In genomic region chr11:93783362-93783761, GRCh38 we compare ENCODE assay signal across 8 cellular contexts. TPM values are rescaled to one million over a fixed set of nuclear protein-coding genes. Genes with fewer than 3 reads are reported as not detected.
DNase-seq lines count a peak whose midpoint lies in the region; ATAC-seq, FAIRE-seq and TF ChIP-seq lines count a peak whose summit lies in the region.

No MANE protein-coding gene starts in this region.

- DNase-seq in cardiac muscle cell (ENCODE audit: low read depth in 1 of 2, low spot score in 1 of 2) (no peak), Right ventricle myocardium inferior (ENCODE audit: missing footprints) (no peak), uterus (no peak), frontal cortex (ENCODE audit: low spot score in 2 of 2) (no peak), mucosa of descending colon (no peak), islet precursor cell (no peak)

- H3K27me3 Mint-ChIP-seq in brain, result peaks cover 16% of the 10 kb centered on the region

- no peak for FAIRE-seq in frontal cortex (lab: Jason Lieb, UNC)

- H3K27ac Mint-ChIP-seq in brain, result peak overlapping the region in 4 of 5 experiments; percentile 95 to 100 (median 98)

- H3K27ac ChIP-seq in cardiac muscle cell (no peak overlapping the region), mesodermal cell (ENCODE audit: low read depth, low read length, severe bottlenecking) (no peak overlapping the region), uterus (peak overlapping the region; percentile 80 to 94)

- TF ChIP-seq POLR2A in uterus (IDR thresholded peaks at IDR 0.05), result no peak

- H3K36me3 ChIP-seq in cardiac muscle cell (peaks cover 6% of the 10 kb centered on the region), mesodermal cell (ENCODE audit: control insufficient read depth, insufficient read depth, low read length) (peaks cover 18% of the 10 kb centered on the region), uterus (no peaks in the 10 kb centered on the region), mucosa of descending colon (ENCODE audit: low read depth) (no peaks in the 10 kb centered on the region)

- ATAC-seq in Right ventricle myocardium inferior (no peak), mucosa of descending colon (no peak)

- H3K4me1 Mint-ChIP-seq in brain, result peaks cover 55% of the 10 kb centered on the region

- TF ChIP-seq CTCF in cardiac muscle cell (IDR thresholded peaks at IDR 0.05; ENCODE audit: low read depth, low read length) (no peak), brain (conservative IDR thresholded peaks at IDR 0.05) (no peak), uterus (IDR thresholded peaks at IDR 0.05) (no peak), mucosa of descending colon (IDR thresholded peaks at IDR 0.05) (no peak)

- peaks cover 45% of the 10 kb centered on the region for H3K36me3 Mint-ChIP-seq in brain

- H3K4me3 Mint-ChIP-seq in brain, result peak overlapping the region; percentile 92 to 100 (median 99)

- 79 to 88% methylated on average over 2 to 3 of the region's 7 CpGs for WGBS in mesodermal cell (ENCODE audit: insufficient coverage in 2 of 2), 2 experiments

- H3K9me3 ChIP-seq in cardiac muscle cell (ENCODE audit: low read depth), result no peaks in the 10 kb centered on the region
- H3K9me3 ChIP-seq in mesodermal cell (ENCODE audit: control insufficient read depth, low read length), result no peaks in the 10 kb centered on the region
- no peaks in the 10 kb centered on the region for H3K9me3 ChIP-seq in uterus
- no peaks in the 10 kb centered on the region for H3K9me3 ChIP-seq in mucosa of descending colon

- H3K9me3 Mint-ChIP-seq in brain, result peaks cover 0 to 8% (median 3%) of the 10 kb centered on the region in 5 experiments

- H3K27me3 ChIP-seq in cardiac muscle cell (no peaks in the 10 kb centered on the region), uterus (no peaks in the 10 kb centered on the region)

- H3K4me1 ChIP-seq in cardiac muscle cell (ENCODE audit: low read depth) (peaks cover 14% of the 10 kb centered on the region), mesodermal cell (ENCODE audit: control insufficient read depth, insufficient read depth, low read length, poor library complexity, severe bottlenecking) (peaks cover 3% of the 10 kb centered on the region), uterus (peaks cover 8 to 10% of the 10 kb centered on the region in 2 donors), mucosa of descending colon (ENCODE audit: low read depth) (peaks cover 20% of the 10 kb centered on the region)

- H3K4me3 ChIP-seq in cardiac muscle cell, result peak overlapping the region; percentile 99
- H3K4me3 ChIP-seq in mesodermal cell (ENCODE audit: extremely low read depth, insufficient read depth, low read length, poor library complexity, severe bottlenecking), result peak overlapping the region; percentile 98
- H3K4me3 ChIP-seq in uterus, result peak overlapping the region; percentile 87 to 93
- no peak overlapping the region for H3K4me3 ChIP-seq in mucosa of descending colon

- intact Hi-C loops in Right ventricle myocardium inferior (cut with DNase I), result no loop called here
- intact Hi-C loops in uterus (cut with DNase I; ENCODE audit: low total_unique reads), result no loop called here
- intact Hi-C loops in mucosa of descending colon (cut with DNase I, micrococcal nuclease), result no loop called here

RNA-seq across cellular contexts. Expression of gene MED17, which starts 0.7 kb away (rescaled TPM):
- 39.2 and 43.9 TPM in 2 replicates for total RNA-seq in cardiac muscle cell
- 28.7 and 37.8 TPM in 2 replicates for polyA plus RNA-seq in cardiac muscle cell
- total RNA-seq in Right ventricle myocardium inferior, result 15.9 TPM
- polyA plus RNA-seq in brain (ENCODE audit: insufficient read depth, low read depth, low replicate concordance), result 22.0 TPM
- 28.0 TPM for polyA plus RNA-seq in mesodermal cell (2013, experiment 1 of 2)
- polyA plus RNA-seq in mesodermal cell (2013, experiment 2 of 2), result 27.1 TPM
- 10 to 100 TPM; 35.1 to 64.8 (median 56.4) TPM for total RNA-seq in uterus
- 71.3 TPM for total RNA-seq in frontal cortex
- total RNA-seq in mucosa of descending colon, result 10 to 100 TPM; 22.3 to 33.8 (median 29.6) TPM

RNA-seq across cellular contexts. Expression of gene C11orf54, which starts 41.9 kb away (rescaled TPM):
- total RNA-seq in cardiac muscle cell (23.3 and 28.8 TPM in 2 replicates), Right ventricle myocardium inferior (30.2 TPM), uterus (10 to 100 TPM; 13.3 to 57.2 (median 32.1) TPM), frontal cortex (37.5 TPM), mucosa of descending colon (10 to 100 TPM; 42.8 to 96.0 (median 48.0) TPM)
- polyA plus RNA-seq in cardiac muscle cell (23.5 and 34.3 TPM in 2 replicates), brain (ENCODE audit: insufficient read depth, low read depth, low replicate concordance) (20.4 TPM)
- polyA plus RNA-seq in mesodermal cell (2013, experiment 1 of 2), result 23.9 TPM
- 27.6 TPM for polyA plus RNA-seq in mesodermal cell (2013, experiment 2 of 2)

RNA-seq across cellular contexts. Expression of gene TAF1D, which starts 42.1 kb away (rescaled TPM):
- 27.7 and 60.7 TPM in 2 replicates for total RNA-seq in cardiac muscle cell
- polyA plus RNA-seq in cardiac muscle cell, result 24.7 and 43.3 TPM in 2 replicates
- 32.4 TPM for total RNA-seq in Right ventricle myocardium inferior
- 31.3 TPM for polyA plus RNA-seq in brain (ENCODE audit: insufficient read depth, low read depth, low replicate concordance)
- 184 TPM for polyA plus RNA-seq in mesodermal cell (2013, experiment 1 of 2)
- 268 TPM for polyA plus RNA-seq in mesodermal cell (2013, experiment 2 of 2)
- 100 to 1,000 TPM in 3 of 4 donors, 10 to 100 TPM in 1; 46.1 to 431 (median 191) TPM for total RNA-seq in uterus
- 134 TPM for total RNA-seq in frontal cortex
- total RNA-seq in mucosa of descending colon, result 10 to 100 TPM; 64.7 to 85.2 (median 84.0) TPM

Comparison
In these comparisons a context has a peak if more than half of its experiments do, and no peak if none do; other contexts are left out.
1. H3K27ac ChIP-seq: peak in uterus (2 of 2); none in cardiac muscle cell (single experiment) and mesodermal cell (single experiment).